16 cellular contexts compared by ENCODE assay signal in the genomic region with DNA sequence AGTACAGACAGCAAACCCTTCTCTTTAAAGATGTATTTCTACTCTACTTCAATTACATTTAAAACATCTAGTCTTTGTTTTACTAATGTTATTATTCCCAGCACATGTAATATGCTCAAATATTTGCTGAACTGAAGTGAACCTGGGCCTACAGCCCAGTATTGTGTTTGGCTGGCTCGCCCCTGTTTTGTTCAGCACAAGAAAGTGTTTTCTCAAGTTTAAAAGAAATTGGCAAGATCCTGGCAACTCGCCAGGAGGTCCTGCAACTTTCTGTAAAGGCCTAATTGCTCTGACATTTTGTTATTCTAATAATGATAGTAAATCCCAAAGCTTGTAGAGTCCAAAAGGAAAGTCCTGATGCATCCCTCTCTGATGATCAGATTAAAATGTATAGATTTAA. TPM values are rescaled to one million over a fixed set of nuclear protein-coding genes. Genes with fewer than 3 reads are reported as not detected.
A peak's percentile ranks its signal among the peaks of the same experiment; 100 is the strongest.
DNase-seq lines count a peak whose midpoint lies in the region; ATAC-seq and TF ChIP-seq lines count a peak whose summit lies in the region.
"Had no signal": no experiment of that assay in that cellular context is flagged by ENCODE, and none has a peak within 500 bp of the region (broad histone marks: within the 10 kb centered on the region; RNA-seq: fewer than 3 reads in every experiment).

No MANE protein-coding gene starts in this region.

- ATAC-seq in SK-N-SH treated with all-trans-retinoic acid at 6 μM for 48 hours = peak; percentile 95
- ATAC-seq in activated T-cell treated with anti-CD3 and anti-CD28 coated beads, Interleukin-2, amount 50 U/mL, for 4 hours = no peak

- TF ChIP-seq EP300 in Ishikawa (IDR thresholded peaks at IDR 0.05; ENCODE audit: borderline replicate concordance) = no peak

- no peak for TF ChIP-seq RAD21 in Ishikawa (IDR thresholded peaks at IDR 0.05; ENCODE audit: low read depth)

- peaks cover 5% of the 10 kb centered on the region for H3K36me3 Mint-ChIP-seq in activated T-cell treated with anti-CD3 and anti-CD28 coated beads, Interleukin-2, amount 50 U/mL, for 4 hours (ENCODE audit: insufficient read depth)

- no peaks in the 10 kb centered on the region for H3K4me1 Mint-ChIP-seq in activated T-cell treated with anti-CD3 and anti-CD28 coated beads, Interleukin-2, amount 50 U/mL, for 4 hours (ENCODE audit: low read depth)
- H3K4me1 Mint-ChIP-seq: CD14-positive monocyte; central memory CD8-positive, alpha-beta T cell had no signal

- H3K9me3 Mint-ChIP-seq in activated T-cell treated with anti-CD3 and anti-CD28 coated beads, Interleukin-2, amount 50 U/mL, for 4 hours = peaks cover 8% of the 10 kb centered on the region
- H3K9me3 Mint-ChIP-seq: central memory CD8-positive, alpha-beta T cell; stimulated activated naive CD8-positive, alpha-beta T cell treated with anti-CD3 and anti-CD28 coated beads, Interleukin-15, Interleukin-2, amounts not matched to agents 100 ng/mL and 50 ng/mL, for 24 hours had no signal

- H3K4me3 Mint-ChIP-seq in activated T-cell treated with anti-CD3 and anti-CD28 coated beads, Interleukin-2, amount 50 U/mL, for 4 hours = no peak overlapping the region
- H3K4me3 Mint-ChIP-seq: CD14-positive monocyte; central memory CD8-positive, alpha-beta T cell; stimulated activated naive CD8-positive, alpha-beta T cell treated with anti-CD3 and anti-CD28 coated beads, Interleukin-15, Interleukin-2, amounts not matched to agents 100 ng/mL and 50 ng/mL, for 24 hours had no signal

- H3K27me3 Mint-ChIP-seq in activated T-cell treated with anti-CD3 and anti-CD28 coated beads, Interleukin-2, amount 50 U/mL, for 4 hours (ENCODE audit: low read depth) = no peaks in the 10 kb centered on the region
- H3K27me3 Mint-ChIP-seq: central memory CD8-positive, alpha-beta T cell; stimulated activated naive CD8-positive, alpha-beta T cell treated with anti-CD3 and anti-CD28 coated beads, Interleukin-15, Interleukin-2, amounts not matched to agents 100 ng/mL and 50 ng/mL, for 24 hours had no signal

- DNase-seq in globus pallidus (ENCODE audit: low spot score) = peak; percentile 60
- DNase-seq in pulmonary artery endothelial cell (ENCODE audit: low read depth, low spot score) = peak; percentile 56
- DNase-seq in SHP77 treated with DMSO at 0.1 percent for 48 hours (lab: John Stamatoyannopoulos, UW) = no peak
- no peak for DNase-seq in activated T-cell treated with anti-CD3 and anti-CD28 coated beads, Interleukin-2, amount 50 U/mL, for 4 hours
- DNase-seq in islet precursor cell = no peak
- DNase-seq: activated CD4-positive, alpha-beta T cell treated with anti-CD3 and anti-CD28 coated beads, Interleukin-2, amount 50 U/mL, for 1 hour; GDM1; H7; NCI-H345; PC-9; T-helper 9 cell had no signal

TF ChIP-seq in Ishikawa, 13 proteins besides CTCF, POLR2A, EP300 and RAD21:
- TF ChIP-seq NFIC (IDR thresholded peaks at IDR 0.05) (peak; percentile 52), TCF12 (IDR thresholded peaks at IDR 0.05; ENCODE audit: low read depth) (no peak)

TF ChIP-seq in SK-N-SH treated with all-trans-retinoic acid at 6 μM for 48 hours, 23 proteins besides CTCF, POLR2A, EP300 and RAD21:
- TF ChIP-seq PPARA (CRISPR knock-in tag; IDR thresholded peaks at IDR 0.05; ENCODE audit: borderline replicate concordance) (no peak), ISL1 (CRISPR knock-in tag; IDR thresholded peaks at IDR 0.05) (peak; percentile 57)
TF ChIP-seq in SK-N-SH treated with all-trans-retinoic acid at 6 μM for 48 hours: peak in this region for 1.

RNA-seq across cellular contexts. Expression of gene TMOD3, which starts 35.9 kb away (rescaled TPM):
- total RNA-seq in pulmonary artery endothelial cell = 73.5 and 75.9 TPM in 2 replicates
- 10 to 100 TPM; 43.2 to 47.4 (median 46.3) TPM for total RNA-seq in activated T-cell treated with anti-CD3 and anti-CD28 coated beads, Interleukin-2, amount 50 U/mL, for 4 hours

RNA-seq across cellular contexts. Expression of gene TMOD2, which starts 42.1 kb away (rescaled TPM):
- 2.0 and 5.9 TPM in 2 replicates for total RNA-seq in pulmonary artery endothelial cell
- total RNA-seq in activated T-cell treated with anti-CD3 and anti-CD28 coated beads, Interleukin-2, amount 50 U/mL, for 4 hours = 1 to 10 TPM; 3.7 to 3.9 (median 3.8) TPM

RNA-seq across cellular contexts. Expression of gene LYSMD2, which starts 56.1 kb away (rescaled TPM):
- 11.0 and 16.1 TPM in 2 replicates for total RNA-seq in pulmonary artery endothelial cell
- 10 to 100 TPM; 16.3 to 23.5 (median 22.4) TPM for total RNA-seq in activated T-cell treated with anti-CD3 and anti-CD28 coated beads, Interleukin-2, amount 50 U/mL, for 4 hours

Comparison
In these comparisons a context has a peak if more than half of its experiments do, and no peak if none do; other contexts are left out.
1. DNase-seq: peak in globus pallidus (single experiment) and pulmonary artery endothelial cell (single experiment); none in SHP77 treated with DMSO at 0.1 percent for 48 hours (single experiment), activated T-cell treated with anti-CD3 and anti-CD28 coated beads, Interleukin-2, amount 50 U/mL, for 4 hours (single experiment) and islet precursor cell (single experiment).